In the genomic region with DNA sequence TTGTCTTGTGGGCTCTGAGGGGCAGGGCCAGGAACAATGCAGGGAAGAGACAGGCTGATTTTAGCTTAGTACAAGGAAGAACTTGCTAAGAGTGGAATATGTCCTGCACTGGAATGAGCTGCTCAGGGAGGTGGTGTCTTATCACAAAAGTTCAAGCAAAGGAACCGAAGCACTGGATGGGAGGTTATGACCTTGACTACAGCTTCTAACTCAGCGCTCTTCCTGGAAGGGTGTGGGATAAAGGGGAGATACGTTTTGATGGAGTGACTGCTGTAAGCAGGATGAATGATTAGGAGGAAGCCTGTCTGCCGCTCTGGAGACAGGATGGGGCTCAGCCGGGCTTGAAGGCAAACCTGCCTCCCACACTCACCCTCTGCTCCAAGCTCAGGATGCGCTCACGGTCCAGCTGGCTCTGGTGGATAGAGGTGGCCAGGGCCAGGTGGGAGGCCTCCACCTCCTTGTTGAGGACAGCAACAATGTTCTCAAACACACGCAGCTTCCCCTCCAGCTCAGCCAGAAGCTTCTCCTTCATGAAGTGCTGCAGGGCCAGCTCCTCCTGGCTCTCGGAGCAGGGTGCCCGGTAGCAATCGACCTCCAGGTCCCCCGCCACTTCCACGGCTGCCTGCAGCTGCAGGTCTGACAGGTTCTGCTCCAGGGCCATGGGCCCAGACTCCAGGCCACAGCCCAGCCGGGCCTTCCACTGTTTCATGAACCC, we compare ENCODE assay signal across 20 cellular contexts. TPM values are rescaled to one million over a fixed set of nuclear protein-coding genes. Genes with fewer than 3 reads are reported as not detected.
A peak's percentile ranks its signal among the peaks of the same experiment; 100 is the strongest.
DNase-seq lines count a peak whose midpoint lies in the region; ATAC-seq, FAIRE-seq and TF ChIP-seq lines count a peak whose summit lies in the region.
"Had no signal": no experiment of that assay in that cellular context is flagged by ENCODE, and none has a peak within 500 bp of the region (broad histone marks: within the 10 kb centered on the region; RNA-seq: fewer than 3 reads in every experiment).

No MANE protein-coding gene starts in this region.

- no peak overlapping the region for H3K14ac ChIP-seq in H1 (ENCODE audit: insufficient read length)

- H2BK12ac ChIP-seq in H1 (ENCODE audit: low read depth, low read length) = peak overlapping the region; percentile 75; the same call in 1 of the 2 replicates

- TF ChIP-seq POLR2A in H1 (IDR thresholded peaks at IDR 0.05; ENCODE audit: control extremely low read depth in 1 of 2, low read depth in 2 of 2, low read length in 2 of 2) = no peak
- TF ChIP-seq POLR2A in lower leg skin (IDR thresholded peaks at IDR 0.05) = no peak

- H3K4me1 Mint-ChIP-seq in activated CD8-positive, alpha-beta T cell treated with anti-CD3 and anti-CD28 coated beads for 36 hours (ENCODE audit: low read depth) = peaks cover 88% of the 10 kb centered on the region

- H3K18ac ChIP-seq in H1 (ENCODE audit: extremely low read depth, low read length) = no peak overlapping the region

- H3K9me3 ChIP-seq in H1 (ENCODE audit: insufficient read depth in 2 of 2, low read depth in 1 of 2, low read length in 1 of 2) = no peaks in the 10 kb centered on the region
- H3K9me3 ChIP-seq in pancreas = no peaks in the 10 kb centered on the region
- H3K9me3 ChIP-seq: body of pancreas, gastroesophageal sphincter, psoas muscle had no signal

- H2AFZ ChIP-seq in H1 (ENCODE audit: low read length) = no peak overlapping the region

- DNase-seq in stimulated activated CD8-positive, alpha-beta memory T cell treated with anti-CD3 and anti-CD28 coated beads, Interleukin-12 subunit alpha, Interleukin-12 subunit beta, amount 100 ng/mL, for 4 hours (ENCODE audit: low read depth) = peak; percentile 9
- no peak for DNase-seq in stimulated activated CD8-positive, alpha-beta memory T cell treated with anti-CD3 and anti-CD28 coated beads, Interleukin-4, amount 100 ng/mL, for 48 hours
- no peak for DNase-seq in activated CD8-positive, alpha-beta T cell treated with anti-CD3 and anti-CD28 coated beads for 36 hours
- DNase-seq in H1 (ENCODE audit: low read depth in 1 of 2, low spot score in 2 of 2) = no peak
- no peak for DNase-seq in lower leg skin (ENCODE audit: low spot score in 2 of 2)
- DNase-seq in pancreas = no peak
- DNase-seq: AML-193, body of pancreas, DMS 273 treated with DMSO at 0.1 percent for 48 hours, GDM1, NCI-H2029, NCI-H446 treated with DMSO at 0.1 percent for 48 hours, psoas muscle had no signal

- intact Hi-C loops in activated CD8-positive, alpha-beta T cell treated with anti-CD3 and anti-CD28 coated beads for 36 hours (cut with micrococcal nuclease) = no loop called here
- intact Hi-C loops in lower leg skin (cut with DNase I; ENCODE audit: low total_unique reads) = no loop called here
- intact Hi-C loops in pancreas (cut with DNase I) = no loop called here

- H3K27ac ChIP-seq in H1 (ENCODE audit: low read depth, low read length) = no peak overlapping the region
- peak overlapping the region; percentile 99 for H3K27ac ChIP-seq in temporal lobe (ENCODE audit: low read depth, low read length)
- H3K27ac ChIP-seq in pancreas = no peak overlapping the region
- H3K27ac ChIP-seq: body of pancreas, epithelial cell of prostate, psoas muscle had no signal

- no peak overlapping the region for H2BK15ac ChIP-seq in H1 (ENCODE audit: low read length)

- no peaks in the 10 kb centered on the region for H3K79me2 ChIP-seq in H1 (ENCODE audit: control insufficient read depth in 1 of 2, insufficient read depth in 2 of 2, low read length in 2 of 2)

- no peak for TF ChIP-seq RAD21 in H1 (IDR thresholded peaks at IDR 0.05 in 1 of 2, conservative IDR thresholded peaks at IDR 0.05 in 1 of 2; ENCODE audit: low read depth in 2 of 2, low read length in 2 of 2)

- H4K91ac ChIP-seq in H1 (replicated peaks; ENCODE audit: insufficient read length, low read length) = no peak overlapping the region

- peaks cover 92% of the 10 kb centered on the region for H3K36me3 Mint-ChIP-seq in activated CD8-positive, alpha-beta T cell treated with anti-CD3 and anti-CD28 coated beads for 36 hours (ENCODE audit: low read depth)
- H3K36me3 Mint-ChIP-seq: type B pancreatic cell had no signal

- H3K4me3 ChIP-seq in H1 (ENCODE audit: extremely low read depth in 1 of 4, insufficient read depth in 2 of 4, low read depth in 3 of 4, low read length in 4 of 4) (no peak overlapping the region), lower leg skin (ENCODE audit: low read depth, poor library complexity, severe bottlenecking) (no peak overlapping the region), pancreas (no peak overlapping the region)
- H3K4me3 ChIP-seq: body of pancreas, gastroesophageal sphincter, psoas muscle, smooth muscle cell had no signal

- no peak for TF ChIP-seq EP300 in H1 (IDR thresholded peaks at IDR 0.05; ENCODE audit: borderline replicate concordance in 1 of 2, low read depth in 2 of 2, low read length in 2 of 2)

- no peak overlapping the region for H2AK5ac ChIP-seq in H1 (ENCODE audit: low read depth, low read length)

- H3K4ac ChIP-seq in H1 (replicated peaks; ENCODE audit: insufficient read length, low read depth, low read length) = peak overlapping the region; percentile 57

- H3K27ac Mint-ChIP-seq in activated CD8-positive, alpha-beta T cell treated with anti-CD3 and anti-CD28 coated beads for 36 hours = peak overlapping the region; percentile 92
- H3K27ac Mint-ChIP-seq: dendritic cell treated with granulocyte-macrophage colony-stimulating factor and Interleukin-4, amounts not matched to agents 40 ng/mL and 50 ng/mL, for 4 days; type B pancreatic cell had no signal

- peak overlapping the region; percentile 3 for H3K4me3 Mint-ChIP-seq in activated CD8-positive, alpha-beta T cell treated with anti-CD3 and anti-CD28 coated beads for 36 hours
- H3K4me3 Mint-ChIP-seq: dendritic cell treated with granulocyte-macrophage colony-stimulating factor and Interleukin-4, amounts not matched to agents 40 ng/mL and 50 ng/mL, for 4 days; type B pancreatic cell had no signal

- no peak for FAIRE-seq in H1 (lab: Jason Lieb, UNC)
- FAIRE-seq in pancreas (lab: Jason Lieb, UNC) = no peak

- H3K27me3 ChIP-seq in H1 (replicated peaks in 1 of 4; ENCODE audit: control insufficient read depth in 3 of 4, extremely low read depth in 1 of 4, insufficient read depth in 3 of 4, low read length in 3 of 4) = no peaks in the 10 kb centered on the region; a peak in 1 of 7 replicates
- no peaks in the 10 kb centered on the region for H3K27me3 ChIP-seq in pancreas
- H3K27me3 ChIP-seq: body of pancreas, gastroesophageal sphincter had no signal

- H3K4me1 ChIP-seq in H1 (replicated peaks in 1 of 4; ENCODE audit: control insufficient read depth in 3 of 4, insufficient read depth in 4 of 4, low read length in 3 of 4) = peaks cover 0 to 12% (median 8%) of the 10 kb centered on the region in 4 experiments; a peak in 5 of 7 replicates
- no peaks in the 10 kb centered on the region for H3K4me1 ChIP-seq in pancreas
- H3K4me1 ChIP-seq: body of pancreas, psoas muscle had no signal

- peak overlapping the region; percentile 48; the same call in 1 of the 2 replicates for H2BK20ac ChIP-seq in H1 (ENCODE audit: low read length)

- no peak overlapping the region for H3K4me2 ChIP-seq in H1 (ENCODE audit: insufficient read depth in 1 of 2, low read depth in 2 of 2, low read length in 2 of 2)
- H3K4me2 ChIP-seq: smooth muscle cell had no signal

- H3K27me3 Mint-ChIP-seq in activated CD8-positive, alpha-beta T cell treated with anti-CD3 and anti-CD28 coated beads for 36 hours = no peaks in the 10 kb centered on the region
- H3K27me3 Mint-ChIP-seq: dendritic cell treated with granulocyte-macrophage colony-stimulating factor and Interleukin-4, amounts not matched to agents 40 ng/mL and 50 ng/mL, for 4 days; type B pancreatic cell had no signal

- no peak overlapping the region for H3K9ac ChIP-seq in H1 (replicated peaks in 1 of 4; ENCODE audit: extremely low read depth in 1 of 4, low read depth in 3 of 4, low read length in 3 of 4)

- H4K5ac ChIP-seq in H1 (ENCODE audit: insufficient read length, low read depth, low read length) = no peak overlapping the region

- H3K23ac ChIP-seq in H1 (ENCODE audit: insufficient read length) = no peak overlapping the region

- H2BK5ac ChIP-seq in H1 (ENCODE audit: low read depth, low read length) = no peak overlapping the region

- TF ChIP-seq CTCF in activated CD8-positive, alpha-beta T cell treated with anti-CD3 and anti-CD28 coated beads for 36 hours (IDR thresholded peaks at IDR 0.05) = no peak
- TF ChIP-seq CTCF in H1 (IDR thresholded peaks at IDR 0.05; ENCODE audit: control extremely low read depth in 1 of 3, insufficient read depth in 1 of 3, low read depth in 1 of 3, low read length in 3 of 3) = no peak
- TF ChIP-seq CTCF in lower leg skin (IDR thresholded peaks at IDR 0.05) = no peak
- TF ChIP-seq CTCF in pancreas (IDR thresholded peaks at IDR 0.05) = no peak

- POLR2A ChIA-PET in activated CD8-positive, alpha-beta T cell treated with anti-CD3 and anti-CD28 coated beads for 36 hours (lab: Charles Lee) = interaction anchor here (1.0 to 67.1 kb wide), 3 partner anchors 1 to 69 kb away, joined by 3 to 2439 read pairs (median 2439); partner anchors contain the start of genes PHF19 and TRAF1
- POLR2A ChIA-PET in H1 (lab: Charles Lee; ENCODE audit: partially characterized antibody) = interaction anchor here (1.0 to 1.4 kb wide), 4 partner anchors 10 to 80 kb away, joined by 3 to 4 read pairs (median 3); no protein-coding TSS in a partner anchor

- ATAC-seq in activated CD8-positive, alpha-beta T cell treated with anti-CD3 and anti-CD28 coated beads for 36 hours = no peak
- no peak for ATAC-seq in HG03520 (IDR thresholded peaks at IDR 0.05; ENCODE audit: unreplicated experiment)
- ATAC-seq in pancreas = no peak
- ATAC-seq: body of pancreas, gastroesophageal sphincter, psoas muscle had no signal

- CTCF ChIA-PET in activated CD8-positive, alpha-beta T cell treated with anti-CD3 and anti-CD28 coated beads for 36 hours (lab: Charles Lee) = interaction anchor here (2.6 kb wide), 1 partner anchor 10 kb away, joined by 6 read pairs; no protein-coding TSS in a partner anchor
- CTCF ChIA-PET in H1 (lab: Charles Lee; ENCODE audit: partially characterized antibody) = interaction anchor here (0.7 to 8.5 kb wide), 11 partner anchors 8 to 157 kb away, joined by 3 to 71 read pairs (median 4); no protein-coding TSS in a partner anchor

- H3K79me1 ChIP-seq in H1 (ENCODE audit: low read depth, low read length) = no peaks in the 10 kb centered on the region

- 93% methylated on average over 14 of the region's 14 CpGs; no CpG with 5 or more reads in 1 of the 2 experiments for WGBS in H1 (ENCODE audit: extremely low coverage in 1 of 2, insufficient coverage in 1 of 2, insufficient read length in 1 of 2, insufficient replicate concordance in 2 of 2, low coverage in 1 of 2, low lambda C conversion rate in 2 of 2, missing lambda C conversion rate in 1 of 2), 2 experiments
- WGBS in lower leg skin, 2 donors = 93 to 97% methylated on average over 14 of the region's 14 CpGs
- WGBS in pancreas, 2 donors = 86 to 89% methylated on average over 13 to 14 of the region's 14 CpGs

- no peak overlapping the region for H2BK120ac ChIP-seq in H1 (replicated peaks; ENCODE audit: low read depth, low read length)

- H3K36me3 ChIP-seq in H1 (ENCODE audit: control insufficient read depth in 2 of 4, insufficient read depth in 4 of 4, low read length in 3 of 4) (no peaks in the 10 kb centered on the region), pancreas (no peaks in the 10 kb centered on the region)

- H3K23me2 ChIP-seq in H1 (ENCODE audit: low read depth, low read length) = no peaks in the 10 kb centered on the region

- no peak overlapping the region for H3K56ac ChIP-seq in H1 (replicated peaks; ENCODE audit: insufficient read length, low read depth, low read length)

- no peaks in the 10 kb centered on the region for H3K9me3 Mint-ChIP-seq in activated CD8-positive, alpha-beta T cell treated with anti-CD3 and anti-CD28 coated beads for 36 hours
- H3K9me3 Mint-ChIP-seq: dendritic cell treated with granulocyte-macrophage colony-stimulating factor and Interleukin-4, amounts not matched to agents 40 ng/mL and 50 ng/mL, for 4 days; type B pancreatic cell had no signal

- no peaks in the 10 kb centered on the region for H4K20me1 ChIP-seq in H1 (replicated peaks in 1 of 2; ENCODE audit: control insufficient read depth in 1 of 2, insufficient read depth in 2 of 2, low read length in 2 of 2)

- H4K8ac ChIP-seq in H1 (ENCODE audit: extremely low read depth, insufficient read depth, low read length) = no peak overlapping the region

RNA-seq across cellular contexts. Expression of gene TRAF1, which starts 13.5 kb away (rescaled TPM):
- total RNA-seq in activated CD8-positive, alpha-beta T cell treated with anti-CD3 and anti-CD28 coated beads for 36 hours = 100 to 1,000 TPM; 147 to 150 TPM
- 1.5 and 1.6 TPM in 2 replicates for total RNA-seq in H1 (2021; fragmentation: NEBNext Ultra II Directional; extraction: Animal tissue kit (Norgen Biotek cat#: 25700))
- polyA plus RNA-seq in H1 (2011; rRNA removed) = 3.1 and 3.2 TPM in 2 replicates
- polyA plus RNA-seq in H1 (2011; cell fraction: cytosol; rRNA removed) = 4.9 TPM
- polyA plus RNA-seq in H1 (2011; cell fraction: nucleus; rRNA removed) = 7.4 TPM
- 1.8 to 3.0 TPM (median 2.2 TPM) in 4 replicates for polyA plus RNA-seq in H1 (2012, experiment 1 of 2)
- polyA plus RNA-seq in H1 (2012, experiment 2 of 2) = 0.80 TPM
- 1.2 TPM for polyA plus RNA-seq in H1 (2013, experiment 1 of 2)
- 1.1 TPM for polyA plus RNA-seq in H1 (2013, experiment 2 of 2)
- 4.5 and 4.6 TPM in 2 replicates for polyA minus RNA-seq in H1 (2011; rRNA and poly(A)+ RNA removed)
- polyA minus RNA-seq in H1 (2011; cell fraction: cytosol; rRNA and poly(A)+ RNA removed) = 1.6 TPM
- polyA minus RNA-seq in H1 (2011; cell fraction: nucleus; rRNA and poly(A)+ RNA removed) = 6.9 TPM
- total RNA-seq in temporal lobe = 2.0 TPM
- 1 to 10 TPM; 2.6 to 4.9 (median 4.7) TPM for total RNA-seq in lower leg skin
- 1 to 10 TPM; 1.3 to 8.1 (median 1.7) TPM for total RNA-seq in pancreas
- polyA plus RNA-seq in pancreas = 1 to 10 TPM; 5.2 to 6.2 TPM

RNA-seq across cellular contexts. Expression of gene PHF19, which starts 36.1 kb away (rescaled TPM):
- total RNA-seq in activated CD8-positive, alpha-beta T cell treated with anti-CD3 and anti-CD28 coated beads for 36 hours = 100 to 1,000 TPM; 210 to 216 TPM
- 30.2 and 31.8 TPM in 2 replicates for total RNA-seq in H1 (2021; fragmentation: NEBNext Ultra II Directional; extraction: Animal tissue kit (Norgen Biotek cat#: 25700))
- 28.2 and 31.0 TPM in 2 replicates for polyA plus RNA-seq in H1 (2011; rRNA removed)
- polyA plus RNA-seq in H1 (2011; cell fraction: cytosol; rRNA removed) = 25.8 TPM
- polyA plus RNA-seq in H1 (2011; cell fraction: nucleus; rRNA removed) = 48.1 TPM
- polyA plus RNA-seq in H1 (2012, experiment 1 of 2) = 26.2 to 35.4 TPM (median 31.5 TPM) in 4 replicates
- polyA plus RNA-seq in H1 (2012, experiment 2 of 2) = 29.9 TPM
- 24.5 TPM for polyA plus RNA-seq in H1 (2013, experiment 1 of 2)
- 23.1 TPM for polyA plus RNA-seq in H1 (2013, experiment 2 of 2)
- 26.6 and 43.7 TPM in 2 replicates for polyA minus RNA-seq in H1 (2011; rRNA and poly(A)+ RNA removed)
- 16.2 TPM for polyA minus RNA-seq in H1 (2011; cell fraction: cytosol; rRNA and poly(A)+ RNA removed)
- polyA minus RNA-seq in H1 (2011; cell fraction: nucleus; rRNA and poly(A)+ RNA removed) = 28.2 TPM
- total RNA-seq in temporal lobe = 3.9 TPM
- 10 to 100 TPM; 11.5 to 22.1 (median 17.8) TPM for total RNA-seq in lower leg skin
- total RNA-seq in pancreas = 1 to 10 TPM; 2.2 to 7.4 (median 4.0) TPM
- polyA plus RNA-seq in pancreas = 1 to 10 TPM; 4.3 to 5.9 TPM

Comparison
In these comparisons a context has a peak if more than half of its experiments do, and no peak if none do; other contexts are left out.
1. RNA of gene TRAF1, which starts 13.5 kb away (total RNA-seq): 147 to 150 TPM in activated CD8-positive, alpha-beta T cell treated with anti-CD3 and anti-CD28 coated beads for 36 hours; 2.6 to 4.9 TPM in lower leg skin, 2.0 TPM in temporal lobe (single experiment), 1.3 to 8.1 TPM in pancreas and 1.5 to 1.6 TPM in H1; every median in the first group is over 10 times any median in the second.